In genomic region chr12:113136128-113136989, GRCh38 we compare ENCODE assay signal across 8 cellular contexts. TPM values are rescaled to one million over a fixed set of nuclear protein-coding genes. Genes with fewer than 3 reads are reported as not detected.
DNase-seq lines count a peak whose midpoint lies in the region; ATAC-seq and TF ChIP-seq lines count a peak whose summit lies in the region.

No MANE protein-coding gene starts in this region.

- H3K36me3 Mint-ChIP-seq in activated CD8-positive, alpha-beta T cell treated with anti-CD3 and anti-CD28 coated beads for 36 hours (ENCODE audit: low read depth), result no peaks in the 10 kb centered on the region

- no peak for TF ChIP-seq CTCF in A673 (conservative IDR thresholded peaks at IDR 0.05; ENCODE audit: low read depth, low read length)
- no peak for TF ChIP-seq CTCF in activated CD8-positive, alpha-beta T cell treated with anti-CD3 and anti-CD28 coated beads for 36 hours (IDR thresholded peaks at IDR 0.05)

- H3K27ac ChIP-seq in A673 (ENCODE audit: low read depth, low read length, poor library complexity, severe bottlenecking), result no peak overlapping the region

- DNase-seq in A673 (ENCODE audit: low spot score) (peak; percentile 54), Kasumi-1 (lab: John Stamatoyannopoulos, UW) (peak; percentile 21 to 37), germinal center (ENCODE audit: low spot score) (peak; percentile 55), NCI-H187 treated with DMSO at 0.1 percent for 48 hours (lab: John Stamatoyannopoulos, UW) (no peak), AML-193 (lab: John Stamatoyannopoulos, UW) (no peak)
- DNase-seq in activated CD8-positive, alpha-beta T cell treated with anti-CD3 and anti-CD28 coated beads for 36 hours, result peak; percentile 93
- peak; percentile 25 to 48 for DNase-seq in stimulated activated CD4-positive, alpha-beta T cell treated with anti-CD3 and anti-CD28 coated beads, Interleukin-1b, Interleukin-23, amount 100 ng/mL, for 4 hours (ENCODE audit: low read depth in 2 of 2)

- H3K27me3 Mint-ChIP-seq in activated CD8-positive, alpha-beta T cell treated with anti-CD3 and anti-CD28 coated beads for 36 hours, result no peaks in the 10 kb centered on the region

- peak overlapping the region; percentile 35 for H3K4me3 ChIP-seq in A673 (ENCODE audit: low read depth, low read length, poor library complexity, severe bottlenecking)

- POLR2A ChIA-PET in A673 (lab: Charles Lee; ENCODE audit: low non-redundant PET), result no interaction called here
- POLR2A ChIA-PET in activated CD8-positive, alpha-beta T cell treated with anti-CD3 and anti-CD28 coated beads for 36 hours (lab: Charles Lee), result interaction anchor here (1.6 to 2.8 kb wide), 2 partner anchors 16 to 37 kb away, joined by 3 to 12 read pairs; no protein-coding TSS in a partner anchor

- peak overlapping the region; percentile 86 for H3K27ac Mint-ChIP-seq in activated CD8-positive, alpha-beta T cell treated with anti-CD3 and anti-CD28 coated beads for 36 hours

- H3K9me3 ChIP-seq in A673 (ENCODE audit: low read depth, low read length, poor library complexity, severe bottlenecking), result no peaks in the 10 kb centered on the region

- BruUV-seq in A673 (replicated peaks; lab: Mats Ljungman, UMichigan), result no TSS peak

- no peaks in the 10 kb centered on the region for H3K9me3 Mint-ChIP-seq in activated CD8-positive, alpha-beta T cell treated with anti-CD3 and anti-CD28 coated beads for 36 hours

- CTCF ChIA-PET in A673 (lab: Charles Lee), result no interaction called here
- CTCF ChIA-PET in activated CD8-positive, alpha-beta T cell treated with anti-CD3 and anti-CD28 coated beads for 36 hours (lab: Charles Lee), result interaction anchor here (0.9 to 3.8 kb wide), 8 partner anchors 15 to 143 kb away, joined by 3 to 21 read pairs (median 4); no protein-coding TSS in a partner anchor

- peaks cover 15% of the 10 kb centered on the region for H3K4me1 Mint-ChIP-seq in activated CD8-positive, alpha-beta T cell treated with anti-CD3 and anti-CD28 coated beads for 36 hours (ENCODE audit: low read depth)

- intact Hi-C loops in A673 (cut with micrococcal nuclease; ENCODE audit: unreplicated experiment), result no loop called here
- intact Hi-C loops in activated CD8-positive, alpha-beta T cell treated with anti-CD3 and anti-CD28 coated beads for 36 hours (cut with micrococcal nuclease), result no loop called here

- H3K36me3 ChIP-seq in A673 (ENCODE audit: insufficient read depth, low read length, poor library complexity, severe bottlenecking), result no peaks in the 10 kb centered on the region

- H3K4me1 ChIP-seq in A673 (ENCODE audit: insufficient read depth, low read length, poor library complexity, severe bottlenecking), result peaks cover 6% of the 10 kb centered on the region

- peak; percentile 79 for ATAC-seq in activated CD8-positive, alpha-beta T cell treated with anti-CD3 and anti-CD28 coated beads for 36 hours
- ATAC-seq in HG03460 (IDR thresholded peaks at IDR 0.05; ENCODE audit: unreplicated experiment), result no peak

- H3K4me3 Mint-ChIP-seq in activated CD8-positive, alpha-beta T cell treated with anti-CD3 and anti-CD28 coated beads for 36 hours, result peak overlapping the region; percentile 66

- H3K27me3 ChIP-seq in A673 (replicated peaks; ENCODE audit: insufficient read depth, low read depth, low read length, poor library complexity), result no peaks in the 10 kb centered on the region

RNA-seq across cellular contexts. Expression of gene RASAL1, which starts 0.8 kb away (rescaled TPM):
- 0.32 TPM in 1 of 2 replicates, not detected in the other for total RNA-seq in A673 (2021)
- 10 to 100 TPM in 1 of 2 experiments, 1 to 10 TPM in 1; 9.8 to 12.4 TPM for total RNA-seq in activated CD8-positive, alpha-beta T cell treated with anti-CD3 and anti-CD28 coated beads for 36 hours

RNA-seq across cellular contexts. Expression of gene CFAP73, which starts 13.2 kb away (rescaled TPM):
- total RNA-seq in A673 (2021), result not detected in 2 replicates
- 1 to 10 TPM; 1.7 to 1.9 TPM for total RNA-seq in activated CD8-positive, alpha-beta T cell treated with anti-CD3 and anti-CD28 coated beads for 36 hours

RNA-seq across cellular contexts. Expression of gene DDX54, which starts 48.9 kb away (rescaled TPM):
- 98.8 and 116 TPM in 2 replicates for total RNA-seq in A673 (2021)
- 100 to 1,000 TPM; 112 to 133 TPM for total RNA-seq in activated CD8-positive, alpha-beta T cell treated with anti-CD3 and anti-CD28 coated beads for 36 hours

RNA-seq across cellular contexts. Expression of gene RITA1, which starts 49.2 kb away (rescaled TPM):
- 22.3 and 25.3 TPM in 2 replicates for total RNA-seq in A673 (2021)
- total RNA-seq in activated CD8-positive, alpha-beta T cell treated with anti-CD3 and anti-CD28 coated beads for 36 hours, result 10 to 100 TPM; 18.5 to 19.1 TPM

Comparison
In these comparisons a context has a peak if more than half of its experiments do, and no peak if none do; other contexts are left out.
1. DNase-seq: peak in A673 (single experiment), Kasumi-1 (2 of 2), activated CD8-positive, alpha-beta T cell treated with anti-CD3 and anti-CD28 coated beads for 36 hours (single experiment), germinal center (single experiment) and stimulated activated CD4-positive, alpha-beta T cell treated with anti-CD3 and anti-CD28 coated beads, Interleukin-1b, Interleukin-23, amount 100 ng/mL, for 4 hours (2 of 2); none in NCI-H187 treated with DMSO at 0.1 percent for 48 hours (single experiment) and AML-193 (0 of 2).